ENCODE assay signal across 2 cellular contexts in the genomic region with DNA sequence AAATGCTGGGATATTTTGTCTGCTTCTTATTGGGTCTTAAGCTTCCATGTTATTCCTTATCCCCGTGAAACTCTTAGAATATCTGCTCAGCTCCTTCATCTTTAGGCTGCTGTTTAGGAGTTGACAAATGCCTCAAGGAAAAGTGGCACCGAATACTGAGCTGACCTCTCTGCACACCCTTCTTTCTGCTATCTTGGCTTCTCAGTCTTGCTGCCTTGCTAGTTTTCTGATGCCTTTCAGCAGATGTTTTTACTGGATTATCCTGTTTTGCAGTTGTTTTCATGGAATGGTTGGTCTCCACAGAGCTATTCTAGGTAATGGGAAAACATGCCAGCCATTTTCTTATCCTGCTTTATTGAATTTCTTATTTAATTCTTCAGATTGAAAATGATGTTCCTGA.
TF ChIP-seq lines count a peak whose summit lies in the region.

No MANE protein-coding gene starts in this region.

TF ChIP-seq in IMR-90, 13 proteins besides CTCF, POLR2A, EP300 and RAD21:
- TF ChIP-seq FOS (IDR thresholded peaks at IDR 0.05; ENCODE audit: low read depth, low read length) (no peak), MXI1 (IDR thresholded peaks at IDR 0.05; ENCODE audit: borderline replicate concordance, low read depth, low read length) (no peak)

TF ChIP-seq in K562, 482 proteins besides CTCF, POLR2A, EP300 and RAD21 (continues in another document):
- TF ChIP-seq SPI1 (IDR thresholded peaks at IDR 0.05; ENCODE audit: borderline replicate concordance, low read depth, low read length): no peak
- TF ChIP-seq HOXB6 (CRISPR knock-in tag; IDR thresholded peaks at IDR 0.05; ENCODE audit: borderline replicate concordance): no peak
- no peak for TF ChIP-seq NONO (IDR thresholded peaks at IDR 0.05; ENCODE audit: low read depth in 2 of 2, low read length in 1 of 2)
- TF ChIP-seq, protein P1, sequence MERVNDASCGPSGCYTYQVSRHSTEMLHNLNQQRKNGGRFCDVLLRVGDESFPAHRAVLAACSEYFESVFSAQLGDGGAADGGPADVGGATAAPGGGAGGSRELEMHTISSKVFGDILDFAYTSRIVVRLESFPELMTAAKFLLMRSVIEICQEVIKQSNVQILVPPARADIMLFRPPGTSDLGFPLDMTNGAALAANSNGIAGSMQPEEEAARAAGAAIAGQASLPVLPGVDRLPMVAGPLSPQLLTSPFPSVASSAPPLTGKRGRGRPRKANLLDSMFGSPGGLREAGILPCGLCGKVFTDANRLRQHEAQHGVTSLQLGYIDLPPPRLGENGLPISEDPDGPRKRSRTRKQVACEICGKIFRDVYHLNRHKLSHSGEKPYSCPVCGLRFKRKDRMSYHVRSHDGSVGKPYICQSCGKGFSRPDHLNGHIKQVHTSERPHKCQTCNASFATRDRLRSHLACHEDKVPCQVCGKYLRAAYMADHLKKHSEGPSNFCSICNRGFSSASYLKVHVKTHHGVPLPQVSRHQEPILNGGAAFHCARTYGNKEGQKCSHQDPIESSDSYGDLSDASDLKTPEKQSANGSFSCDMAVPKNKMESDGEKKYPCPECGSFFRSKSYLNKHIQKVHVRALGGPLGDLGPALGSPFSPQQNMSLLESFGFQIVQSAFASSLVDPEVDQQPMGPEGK (CRISPR knock-in tag; IDR thresholded peaks at IDR 0.05; ENCODE audit: borderline replicate concordance): no peak
- TF ChIP-seq ZNF174 (CRISPR knock-in tag; IDR thresholded peaks at IDR 0.05): no peak
- no peak for TF ChIP-seq CXXC5 (CRISPR knock-in tag; IDR thresholded peaks at IDR 0.05)
- TF ChIP-seq CBX2 (IDR thresholded peaks at IDR 0.05; ENCODE audit: insufficient read depth, low read length, poor library complexity, severe bottlenecking): no peak
- no peak for TF ChIP-seq ZC3H8 (IDR thresholded peaks at IDR 0.05)
- TF ChIP-seq SMARCE1 (IDR thresholded peaks at IDR 0.05): no peak
- TF ChIP-seq, protein P2, sequence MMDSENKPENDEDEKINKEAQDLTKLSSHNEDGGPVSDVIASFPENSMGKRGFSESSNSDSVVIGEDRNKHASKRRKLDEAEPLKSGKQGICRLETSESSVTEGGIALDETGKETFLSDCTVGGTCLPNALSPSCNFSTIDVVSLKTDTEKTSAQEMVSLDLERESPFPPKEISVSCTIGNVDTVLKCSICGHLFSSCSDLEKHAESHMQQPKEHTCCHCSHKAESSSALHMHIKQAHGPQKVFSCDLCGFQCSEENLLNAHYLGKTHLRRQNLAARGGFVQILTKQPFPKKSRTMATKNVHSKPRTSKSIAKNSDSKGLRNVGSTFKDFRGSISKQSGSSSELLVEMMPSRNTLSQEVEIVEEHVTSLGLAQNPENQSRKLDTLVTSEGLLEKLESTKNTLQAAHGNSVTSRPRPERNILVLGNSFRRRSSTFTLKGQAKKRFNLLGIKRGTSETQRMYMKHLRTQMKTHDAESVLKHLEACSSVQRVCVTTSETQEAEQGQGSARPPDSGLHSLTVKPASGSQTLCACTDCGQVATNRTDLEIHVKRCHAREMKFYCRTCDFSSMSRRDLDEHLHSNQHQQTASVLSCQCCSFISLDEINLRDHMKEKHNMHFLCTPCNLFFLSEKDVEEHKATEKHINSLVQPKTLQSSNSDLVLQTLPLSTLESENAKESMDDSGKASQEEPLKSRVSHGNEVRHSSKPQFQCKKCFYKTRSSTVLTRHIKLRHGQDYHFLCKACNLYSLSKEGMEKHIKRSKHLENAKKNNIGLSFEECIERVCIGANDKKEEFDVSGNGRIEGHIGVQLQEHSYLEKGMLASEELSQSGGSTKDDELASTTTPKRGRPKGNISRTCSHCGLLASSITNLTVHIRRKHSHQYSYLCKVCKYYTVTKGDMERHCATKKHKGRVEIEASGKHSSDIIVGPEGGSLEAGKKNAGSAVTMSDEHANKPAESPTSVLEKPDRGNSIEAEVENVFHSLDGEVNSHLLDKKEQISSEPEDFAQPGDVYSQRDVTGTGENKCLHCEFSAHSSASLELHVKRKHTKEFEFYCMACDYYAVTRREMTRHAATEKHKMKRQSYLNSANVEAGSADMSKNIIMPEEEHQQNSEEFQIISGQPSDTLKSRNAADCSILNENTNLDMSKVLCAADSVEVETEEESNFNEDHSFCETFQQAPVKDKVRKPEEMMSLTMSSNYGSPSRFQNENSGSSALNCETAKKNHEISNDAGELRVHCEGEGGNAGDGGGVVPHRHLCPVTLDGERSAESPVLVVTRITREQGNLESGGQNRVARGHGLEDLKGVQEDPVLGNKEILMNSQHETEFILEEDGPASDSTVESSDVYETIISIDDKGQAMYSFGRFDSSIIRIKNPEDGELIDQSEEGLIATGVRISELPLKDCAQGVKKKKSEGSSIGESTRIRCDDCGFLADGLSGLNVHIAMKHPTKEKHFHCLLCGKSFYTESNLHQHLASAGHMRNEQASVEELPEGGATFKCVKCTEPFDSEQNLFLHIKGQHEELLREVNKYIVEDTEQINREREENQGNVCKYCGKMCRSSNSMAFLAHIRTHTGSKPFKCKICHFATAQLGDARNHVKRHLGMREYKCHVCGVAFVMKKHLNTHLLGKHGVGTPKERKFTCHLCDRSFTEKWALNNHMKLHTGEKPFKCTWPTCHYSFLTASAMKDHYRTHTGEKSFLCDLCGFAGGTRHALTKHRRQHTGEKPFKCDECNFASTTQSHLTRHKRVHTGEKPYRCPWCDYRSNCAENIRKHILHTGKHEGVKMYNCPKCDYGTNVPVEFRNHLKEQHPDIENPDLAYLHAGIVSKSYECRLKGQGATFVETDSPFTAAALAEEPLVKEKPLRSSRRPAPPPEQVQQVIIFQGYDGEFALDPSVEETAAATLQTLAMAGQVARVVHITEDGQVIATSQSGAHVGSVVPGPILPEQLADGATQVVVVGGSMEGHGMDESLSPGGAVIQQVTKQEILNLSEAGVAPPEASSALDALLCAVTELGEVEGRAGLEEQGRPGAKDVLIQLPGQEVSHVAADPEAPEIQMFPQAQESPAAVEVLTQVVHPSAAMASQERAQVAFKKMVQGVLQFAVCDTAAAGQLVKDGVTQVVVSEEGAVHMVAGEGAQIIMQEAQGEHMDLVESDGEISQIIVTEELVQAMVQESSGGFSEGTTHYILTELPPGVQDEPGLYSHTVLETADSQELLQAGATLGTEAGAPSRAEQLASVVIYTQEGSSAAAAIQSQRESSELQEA (IDR thresholded peaks at IDR 0.05; ENCODE audit: low read depth): no peak
- TF ChIP-seq ZZZ3 (IDR thresholded peaks at IDR 0.05): no peak
- no peak for TF ChIP-seq PTTG1 (tag; IDR thresholded peaks at IDR 0.05; ENCODE audit: low read depth)
- TF ChIP-seq, protein P3, sequence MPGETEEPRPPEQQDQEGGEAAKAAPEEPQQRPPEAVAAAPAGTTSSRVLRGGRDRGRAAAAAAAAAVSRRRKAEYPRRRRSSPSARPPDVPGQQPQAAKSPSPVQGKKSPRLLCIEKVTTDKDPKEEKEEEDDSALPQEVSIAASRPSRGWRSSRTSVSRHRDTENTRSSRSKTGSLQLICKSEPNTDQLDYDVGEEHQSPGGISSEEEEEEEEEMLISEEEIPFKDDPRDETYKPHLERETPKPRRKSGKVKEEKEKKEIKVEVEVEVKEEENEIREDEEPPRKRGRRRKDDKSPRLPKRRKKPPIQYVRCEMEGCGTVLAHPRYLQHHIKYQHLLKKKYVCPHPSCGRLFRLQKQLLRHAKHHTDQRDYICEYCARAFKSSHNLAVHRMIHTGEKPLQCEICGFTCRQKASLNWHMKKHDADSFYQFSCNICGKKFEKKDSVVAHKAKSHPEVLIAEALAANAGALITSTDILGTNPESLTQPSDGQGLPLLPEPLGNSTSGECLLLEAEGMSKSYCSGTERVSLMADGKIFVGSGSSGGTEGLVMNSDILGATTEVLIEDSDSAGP (CRISPR knock-in tag; IDR thresholded peaks at IDR 0.05): no peak
- TF ChIP-seq TAL1 (IDR thresholded peaks at IDR 0.05): peak; percentile 72; the same call in 1 of the 2 replicates
- no peak for TF ChIP-seq RBM22 (IDR thresholded peaks at IDR 0.05; ENCODE audit: low read depth, low read length, poor library complexity, severe bottlenecking)
- TF ChIP-seq, protein P4, sequence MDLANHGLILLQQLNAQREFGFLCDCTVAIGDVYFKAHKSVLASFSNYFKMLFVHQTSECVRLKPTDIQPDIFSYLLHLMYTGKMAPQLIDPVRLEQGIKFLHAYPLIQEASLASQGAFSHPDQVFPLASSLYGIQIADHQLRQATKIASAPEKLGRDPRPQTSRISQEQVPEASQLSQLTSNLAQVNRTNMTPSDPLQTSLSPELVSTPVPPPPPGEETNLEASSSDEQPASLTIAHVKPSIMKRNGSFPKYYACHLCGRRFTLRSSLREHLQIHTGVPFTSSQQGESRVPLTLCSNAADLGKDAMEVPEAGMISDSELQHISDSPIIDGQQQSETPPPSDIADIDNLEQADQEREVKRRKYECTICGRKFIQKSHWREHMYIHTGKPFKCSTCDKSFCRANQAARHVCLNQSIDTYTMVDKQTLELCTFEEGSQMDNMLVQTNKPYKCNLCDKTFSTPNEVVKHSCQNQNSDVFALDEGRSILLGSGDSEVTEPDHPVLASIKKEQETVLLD (IDR thresholded peaks at IDR 0.05): no peak
- no peak for TF ChIP-seq RBM25 (IDR thresholded peaks at IDR 0.05; ENCODE audit: low read depth, low read length, severe bottlenecking)
- TF ChIP-seq SUPT5H (IDR thresholded peaks at IDR 0.05): no peak
- TF ChIP-seq, protein P5, sequence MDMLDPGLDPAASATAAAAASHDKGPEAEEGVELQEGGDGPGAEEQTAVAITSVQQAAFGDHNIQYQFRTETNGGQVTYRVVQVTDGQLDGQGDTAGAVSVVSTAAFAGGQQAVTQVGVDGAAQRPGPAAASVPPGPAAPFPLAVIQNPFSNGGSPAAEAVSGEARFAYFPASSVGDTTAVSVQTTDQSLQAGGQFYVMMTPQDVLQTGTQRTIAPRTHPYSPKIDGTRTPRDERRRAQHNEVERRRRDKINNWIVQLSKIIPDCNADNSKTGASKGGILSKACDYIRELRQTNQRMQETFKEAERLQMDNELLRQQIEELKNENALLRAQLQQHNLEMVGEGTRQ (CRISPR knock-in tag; IDR thresholded peaks at IDR 0.05): no peak
- no peak for TF ChIP-seq ETV6 (IDR thresholded peaks at IDR 0.05; ENCODE audit: borderline replicate concordance in 1 of 2, low read depth in 2 of 2, low read length in 1 of 2)
- no peak for TF ChIP-seq ETV6 (CRISPR knock-in tag; IDR thresholded peaks at IDR 0.05; ENCODE audit: borderline replicate concordance)
- TF ChIP-seq, protein P6, sequence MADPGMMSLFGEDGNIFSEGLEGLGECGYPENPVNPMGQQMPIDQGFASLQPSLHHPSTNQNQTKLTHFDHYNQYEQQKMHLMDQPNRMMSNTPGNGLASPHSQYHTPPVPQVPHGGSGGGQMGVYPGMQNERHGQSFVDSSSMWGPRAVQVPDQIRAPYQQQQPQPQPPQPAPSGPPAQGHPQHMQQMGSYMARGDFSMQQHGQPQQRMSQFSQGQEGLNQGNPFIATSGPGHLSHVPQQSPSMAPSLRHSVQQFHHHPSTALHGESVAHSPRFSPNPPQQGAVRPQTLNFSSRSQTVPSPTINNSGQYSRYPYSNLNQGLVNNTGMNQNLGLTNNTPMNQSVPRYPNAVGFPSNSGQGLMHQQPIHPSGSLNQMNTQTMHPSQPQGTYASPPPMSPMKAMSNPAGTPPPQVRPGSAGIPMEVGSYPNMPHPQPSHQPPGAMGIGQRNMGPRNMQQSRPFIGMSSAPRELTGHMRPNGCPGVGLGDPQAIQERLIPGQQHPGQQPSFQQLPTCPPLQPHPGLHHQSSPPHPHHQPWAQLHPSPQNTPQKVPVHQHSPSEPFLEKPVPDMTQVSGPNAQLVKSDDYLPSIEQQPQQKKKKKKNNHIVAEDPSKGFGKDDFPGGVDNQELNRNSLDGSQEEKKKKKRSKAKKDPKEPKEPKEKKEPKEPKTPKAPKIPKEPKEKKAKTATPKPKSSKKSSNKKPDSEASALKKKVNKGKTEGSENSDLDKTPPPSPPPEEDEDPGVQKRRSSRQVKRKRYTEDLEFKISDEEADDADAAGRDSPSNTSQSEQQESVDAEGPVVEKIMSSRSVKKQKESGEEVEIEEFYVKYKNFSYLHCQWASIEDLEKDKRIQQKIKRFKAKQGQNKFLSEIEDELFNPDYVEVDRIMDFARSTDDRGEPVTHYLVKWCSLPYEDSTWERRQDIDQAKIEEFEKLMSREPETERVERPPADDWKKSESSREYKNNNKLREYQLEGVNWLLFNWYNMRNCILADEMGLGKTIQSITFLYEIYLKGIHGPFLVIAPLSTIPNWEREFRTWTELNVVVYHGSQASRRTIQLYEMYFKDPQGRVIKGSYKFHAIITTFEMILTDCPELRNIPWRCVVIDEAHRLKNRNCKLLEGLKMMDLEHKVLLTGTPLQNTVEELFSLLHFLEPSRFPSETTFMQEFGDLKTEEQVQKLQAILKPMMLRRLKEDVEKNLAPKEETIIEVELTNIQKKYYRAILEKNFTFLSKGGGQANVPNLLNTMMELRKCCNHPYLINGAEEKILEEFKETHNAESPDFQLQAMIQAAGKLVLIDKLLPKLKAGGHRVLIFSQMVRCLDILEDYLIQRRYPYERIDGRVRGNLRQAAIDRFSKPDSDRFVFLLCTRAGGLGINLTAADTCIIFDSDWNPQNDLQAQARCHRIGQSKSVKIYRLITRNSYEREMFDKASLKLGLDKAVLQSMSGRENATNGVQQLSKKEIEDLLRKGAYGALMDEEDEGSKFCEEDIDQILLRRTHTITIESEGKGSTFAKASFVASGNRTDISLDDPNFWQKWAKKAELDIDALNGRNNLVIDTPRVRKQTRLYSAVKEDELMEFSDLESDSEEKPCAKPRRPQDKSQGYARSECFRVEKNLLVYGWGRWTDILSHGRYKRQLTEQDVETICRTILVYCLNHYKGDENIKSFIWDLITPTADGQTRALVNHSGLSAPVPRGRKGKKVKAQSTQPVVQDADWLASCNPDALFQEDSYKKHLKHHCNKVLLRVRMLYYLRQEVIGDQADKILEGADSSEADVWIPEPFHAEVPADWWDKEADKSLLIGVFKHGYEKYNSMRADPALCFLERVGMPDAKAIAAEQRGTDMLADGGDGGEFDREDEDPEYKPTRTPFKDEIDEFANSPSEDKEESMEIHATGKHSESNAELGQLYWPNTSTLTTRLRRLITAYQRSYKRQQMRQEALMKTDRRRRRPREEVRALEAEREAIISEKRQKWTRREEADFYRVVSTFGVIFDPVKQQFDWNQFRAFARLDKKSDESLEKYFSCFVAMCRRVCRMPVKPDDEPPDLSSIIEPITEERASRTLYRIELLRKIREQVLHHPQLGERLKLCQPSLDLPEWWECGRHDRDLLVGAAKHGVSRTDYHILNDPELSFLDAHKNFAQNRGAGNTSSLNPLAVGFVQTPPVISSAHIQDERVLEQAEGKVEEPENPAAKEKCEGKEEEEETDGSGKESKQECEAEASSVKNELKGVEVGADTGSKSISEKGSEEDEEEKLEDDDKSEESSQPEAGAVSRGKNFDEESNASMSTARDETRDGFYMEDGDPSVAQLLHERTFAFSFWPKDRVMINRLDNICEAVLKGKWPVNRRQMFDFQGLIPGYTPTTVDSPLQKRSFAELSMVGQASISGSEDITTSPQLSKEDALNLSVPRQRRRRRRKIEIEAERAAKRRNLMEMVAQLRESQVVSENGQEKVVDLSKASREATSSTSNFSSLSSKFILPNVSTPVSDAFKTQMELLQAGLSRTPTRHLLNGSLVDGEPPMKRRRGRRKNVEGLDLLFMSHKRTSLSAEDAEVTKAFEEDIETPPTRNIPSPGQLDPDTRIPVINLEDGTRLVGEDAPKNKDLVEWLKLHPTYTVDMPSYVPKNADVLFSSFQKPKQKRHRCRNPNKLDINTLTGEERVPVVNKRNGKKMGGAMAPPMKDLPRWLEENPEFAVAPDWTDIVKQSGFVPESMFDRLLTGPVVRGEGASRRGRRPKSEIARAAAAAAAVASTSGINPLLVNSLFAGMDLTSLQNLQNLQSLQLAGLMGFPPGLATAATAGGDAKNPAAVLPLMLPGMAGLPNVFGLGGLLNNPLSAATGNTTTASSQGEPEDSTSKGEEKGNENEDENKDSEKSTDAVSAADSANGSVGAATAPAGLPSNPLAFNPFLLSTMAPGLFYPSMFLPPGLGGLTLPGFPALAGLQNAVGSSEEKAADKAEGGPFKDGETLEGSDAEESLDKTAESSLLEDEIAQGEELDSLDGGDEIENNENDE (IDR thresholded peaks at IDR 0.05; ENCODE audit: low read depth, low read length): no peak
- TF ChIP-seq POLR2B (IDR thresholded peaks at IDR 0.05; ENCODE audit: low read depth, partially characterized antibody): no peak
- no peak for TF ChIP-seq ZNF311 (CRISPR knock-in tag; IDR thresholded peaks at IDR 0.05)
- TF ChIP-seq ZNF23 (CRISPR knock-in tag; IDR thresholded peaks at IDR 0.05): no peak
